In the genomic region with DNA sequence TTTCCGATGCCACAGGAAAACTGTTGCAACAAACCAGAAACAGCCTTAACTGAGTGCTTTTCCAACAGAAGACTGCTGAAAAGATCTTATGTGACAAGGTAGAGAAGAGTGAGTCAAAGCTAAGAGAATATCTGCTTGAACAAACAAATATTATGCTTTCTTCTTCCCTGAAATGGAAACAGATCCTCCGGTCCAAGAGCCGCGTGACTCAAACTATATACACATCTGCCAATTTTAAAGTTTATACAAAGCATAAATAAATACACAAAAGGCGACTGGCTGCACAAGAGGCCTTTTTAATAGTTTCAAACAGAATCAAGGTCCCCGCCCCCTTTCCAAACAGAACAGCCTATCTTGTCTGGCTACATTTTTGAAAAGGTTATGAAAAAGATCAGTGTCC, we compare ENCODE assay signal across 16 cellular contexts.
DNase-seq lines count a peak whose midpoint lies in the region; ATAC-seq and TF ChIP-seq lines count a peak whose summit lies in the region.
"Had no signal": no experiment of that assay in that cellular context is flagged by ENCODE, and none has a peak within 500 bp of the region (broad histone marks: within the 10 kb centered on the region; RNA-seq: fewer than 3 reads in every experiment).

No MANE protein-coding gene starts in this region.

- no peaks in the 10 kb centered on the region for H4K20me1 ChIP-seq in smooth muscle cell (ENCODE audit: low read depth)

- H3K27me3 ChIP-seq in smooth muscle cell (ENCODE audit: low read depth), result peaks cover 41% of the 10 kb centered on the region

- TF ChIP-seq CTCF in HEK293 (tag by site-specific recombination; IDR thresholded peaks at IDR 0.05), result no peak
- TF ChIP-seq CTCF in smooth muscle cell (IDR thresholded peaks at IDR 0.05; ENCODE audit: borderline replicate concordance, insufficient read depth, poor library complexity, severe bottlenecking), result no peak

- POLR2A ChIA-PET in HEK293 (lab: Yijun Ruan, JAX), result no interaction called here

- H3K79me2 ChIP-seq in smooth muscle cell (ENCODE audit: low read depth), result no peaks in the 10 kb centered on the region

- H3K36me3 ChIP-seq in HEK293 (ENCODE audit: control insufficient read depth in 2 of 2, insufficient read depth in 1 of 2, low read length in 2 of 2) (no peaks in the 10 kb centered on the region), smooth muscle cell (ENCODE audit: low read depth) (no peaks in the 10 kb centered on the region)

- peak overlapping the region; percentile 26 for H3K4me2 ChIP-seq in smooth muscle cell

- no peak overlapping the region for H3K4me3 ChIP-seq in HEK293 (ENCODE audit: low read depth, low read length)
- H3K4me3 ChIP-seq in smooth muscle cell, result no peak overlapping the region

- no peaks in the 10 kb centered on the region for H3F3A ChIP-seq in smooth muscle cell (ENCODE audit: low read depth)

- H3K4me1 ChIP-seq in HEK293 (ENCODE audit: control insufficient read depth, insufficient read depth, low read length) (peaks cover 15% of the 10 kb centered on the region), smooth muscle cell (ENCODE audit: low read depth) (no peaks in the 10 kb centered on the region)

- WGBS in smooth muscle cell (ENCODE audit: low lambda C conversion rate), result 54% methylated on average over 6 of the region's 6 CpGs

- no peak overlapping the region for H3K9ac ChIP-seq in smooth muscle cell (ENCODE audit: low read depth)

- no peak overlapping the region for H2AFZ ChIP-seq in smooth muscle cell (ENCODE audit: low read depth)

- peak overlapping the region; percentile 40; the same call in 1 of the 2 replicates for H3K27ac ChIP-seq in HEK293 (ENCODE audit: extremely low read depth, low read depth, low read length)
- H3K27ac ChIP-seq in smooth muscle cell (ENCODE audit: low read depth), result no peak overlapping the region

- no peak for ATAC-seq in HG03108 (IDR thresholded peaks at IDR 0.05; ENCODE audit: unreplicated experiment)
- ATAC-seq: activated CD8-positive, alpha-beta memory T cell treated with anti-CD3 and anti-CD28 coated beads, Interleukin-2, amount 10 ng/mL, durations not matched to agents 7 days and 5 days; HepG2 had no signal

- DNase-seq in RPMI7951 (ENCODE audit: low read depth), result peak; percentile 1
- DNase-seq in fibroblast of gingiva (ENCODE audit: low read depth), result peak; percentile 79
- no peak for DNase-seq in smooth muscle cell (lab: John Stamatoyannopoulos, UW; ENCODE audit: unreplicated experiment)
- no peak for DNase-seq in middle frontal gyrus (ENCODE audit: extremely low spot score, low spot score)
- no peak for DNase-seq in NCI-H128 (lab: John Stamatoyannopoulos, UW; ENCODE audit: unreplicated experiment)
- no peak for DNase-seq in AG20443 (ENCODE audit: low spot score)
- DNase-seq: activated CD4-positive, alpha-beta T cell treated with anti-CD3 and anti-CD28 coated beads for 4 hours; activated CD8-positive, alpha-beta memory T cell treated with anti-CD3 and anti-CD28 coated beads, Interleukin-2, amount 10 ng/mL, durations not matched to agents 7 days and 5 days; activated effector memory CD4-positive, alpha-beta T cell treated with anti-CD3 and anti-CD28 coated beads, Interleukin-2, amount 50 U/mL, for 16 hours; hippocampal formation; kidney; NCI-H1048; NCI-H526 treated with DMSO at 0.1 percent for 48 hours had no signal

- CTCF ChIA-PET in HEK293 (lab: Yijun Ruan, JAX), result interaction anchor here (0.5 to 1.3 kb wide), 2 partner anchors 74 to 229 kb away, joined by 3 to 5 read pairs; no protein-coding TSS in a partner anchor

- H3K9me3 ChIP-seq in HEK293 (ENCODE audit: control insufficient read depth, insufficient read depth, low read depth, low read length), result no peaks in the 10 kb centered on the region
- no peaks in the 10 kb centered on the region for H3K9me3 ChIP-seq in smooth muscle cell (replicated peaks; ENCODE audit: low read depth)

TF ChIP-seq in HEK293, 187 proteins besides CTCF, POLR2A, EP300 and RAD21 (continues in another document):
- no peak for TF ChIP-seq EGR2 (tag by site-specific recombination; IDR thresholded peaks at IDR 0.05; ENCODE audit: low read depth)
- TF ChIP-seq FEZF1 (tag by site-specific recombination; IDR thresholded peaks at IDR 0.05), result peak; percentile 62
- peak; percentile 38; the same call in 1 of the 2 replicates for TF ChIP-seq INSM2 (tag by site-specific recombination; IDR thresholded peaks at IDR 0.05)
- 0 out of 2 replicates have a peak, but pooled peaks have one; percentile 36 for TF ChIP-seq ZNF843 (tag by site-specific recombination; IDR thresholded peaks at IDR 0.05)
- no peak for TF ChIP-seq ZNF366 (tag by site-specific recombination; conservative IDR thresholded peaks at IDR 0.05)
- no peak for TF ChIP-seq ZNF670 (tag by site-specific recombination; IDR thresholded peaks at IDR 0.05; ENCODE audit: low read depth)
- no peak for TF ChIP-seq ZBTB17 (tag by site-specific recombination; IDR thresholded peaks at IDR 0.05)
- TF ChIP-seq PRDM4 (tag by site-specific recombination; IDR thresholded peaks at IDR 0.05), result no peak
- TF ChIP-seq ZNF140 (tag by site-specific recombination; IDR thresholded peaks at IDR 0.05), result no peak
- no peak for TF ChIP-seq MZF1 (tag by site-specific recombination; IDR thresholded peaks at IDR 0.05; ENCODE audit: borderline replicate concordance)
- TF ChIP-seq, protein P1, sequence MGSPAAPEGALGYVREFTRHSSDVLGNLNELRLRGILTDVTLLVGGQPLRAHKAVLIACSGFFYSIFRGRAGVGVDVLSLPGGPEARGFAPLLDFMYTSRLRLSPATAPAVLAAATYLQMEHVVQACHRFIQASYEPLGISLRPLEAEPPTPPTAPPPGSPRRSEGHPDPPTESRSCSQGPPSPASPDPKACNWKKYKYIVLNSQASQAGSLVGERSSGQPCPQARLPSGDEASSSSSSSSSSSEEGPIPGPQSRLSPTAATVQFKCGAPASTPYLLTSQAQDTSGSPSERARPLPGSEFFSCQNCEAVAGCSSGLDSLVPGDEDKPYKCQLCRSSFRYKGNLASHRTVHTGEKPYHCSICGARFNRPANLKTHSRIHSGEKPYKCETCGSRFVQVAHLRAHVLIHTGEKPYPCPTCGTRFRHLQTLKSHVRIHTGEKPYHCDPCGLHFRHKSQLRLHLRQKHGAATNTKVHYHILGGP (tag by site-specific recombination; IDR thresholded peaks at IDR 0.05), result no peak
- peak; percentile 47 for TF ChIP-seq ZNF629 (tag by site-specific recombination; IDR thresholded peaks at IDR 0.05)
- no peak for TF ChIP-seq ZNF202 (tag by site-specific recombination; IDR thresholded peaks at IDR 0.05; ENCODE audit: borderline replicate concordance)
- 0 out of 2 replicates have a peak, but pooled peaks have one; percentile 22 for TF ChIP-seq TSHZ1 (tag by site-specific recombination; IDR thresholded peaks at IDR 0.05; ENCODE audit: borderline replicate concordance)

Comparison
In these comparisons a context has a peak if more than half of its experiments do, and no peak if none do; other contexts are left out.
1. DNase-seq: peak in RPMI7951 (single experiment) and fibroblast of gingiva (single experiment); none in smooth muscle cell (single experiment), middle frontal gyrus (single experiment), NCI-H128 (single experiment) and AG20443 (single experiment).